ENCODE assay signal across 25 cellular contexts in genomic region chr5:146671561-146671960, GRCh38.
"Had no signal": no experiment of that assay in that cellular context is flagged by ENCODE, and none has a peak within 500 bp of the region (broad histone marks: within the 10 kb centered on the region; RNA-seq: fewer than 3 reads in every experiment).

No MANE protein-coding gene starts in this region.

- H3K27me3 Mint-ChIP-seq: activated CD4-positive, alpha-beta memory T cell treated with anti-CD3 and anti-CD28 coated beads, Interleukin-2, amount 10 ng/mL, durations not matched to agents 7 days and 5 days; activated naive CD8-positive, alpha-beta T cell treated with anti-CD3 and anti-CD28 coated beads, Interleukin-2, amount 50 U/mL, for 24 hours; central memory CD8-positive, alpha-beta T cell had no signal

- H3K4me3 Mint-ChIP-seq: activated CD4-positive, alpha-beta memory T cell treated with anti-CD3 and anti-CD28 coated beads, Interleukin-2, amount 10 ng/mL, durations not matched to agents 7 days and 5 days; activated CD4-positive, alpha-beta T cell treated with anti-CD3 and anti-CD28 coated beads for 36 hours; activated naive CD8-positive, alpha-beta T cell treated with anti-CD3 and anti-CD28 coated beads, Interleukin-2, amount 50 U/mL, for 24 hours; activated T-cell treated with anti-CD3 and anti-CD28 coated beads, Interleukin-2, amount 50 U/mL, for 72 hours; central memory CD8-positive, alpha-beta T cell had no signal

- H3K27me3 ChIP-seq: breast epithelium had no signal

- H3K9me3 Mint-ChIP-seq: activated CD4-positive, alpha-beta memory T cell treated with anti-CD3 and anti-CD28 coated beads, Interleukin-2, amount 10 ng/mL, durations not matched to agents 7 days and 5 days; activated naive CD4-positive, alpha-beta T cell treated with anti-CD3 and anti-CD28 coated beads, Interleukin-2, amount 50 U/mL, for 72 hours; activated naive CD8-positive, alpha-beta T cell treated with anti-CD3 and anti-CD28 coated beads, Interleukin-2, amount 50 U/mL, for 24 hours; activated T-cell treated with anti-CD3 and anti-CD28 coated beads, Interleukin-2, amount 50 U/mL, for 72 hours; central memory CD8-positive, alpha-beta T cell had no signal

- ATAC-seq: activated CD4-positive, alpha-beta T cell treated with anti-CD3 and anti-CD28 coated beads for 36 hours; activated naive CD4-positive, alpha-beta T cell treated with anti-CD3 and anti-CD28 coated beads, Interleukin-2, amount 50 U/mL, for 72 hours; activated naive CD8-positive, alpha-beta T cell treated with anti-CD3 and anti-CD28 coated beads, Interleukin-2, amount 50 U/mL, for 24 hours; activated T-cell treated with anti-CD3 and anti-CD28 coated beads, Interleukin-2, amount 50 U/mL, for 72 hours had no signal

- H3K4me1 Mint-ChIP-seq: activated CD4-positive, alpha-beta memory T cell treated with anti-CD3 and anti-CD28 coated beads, Interleukin-2, amount 10 ng/mL, durations not matched to agents 7 days and 5 days; activated CD4-positive, alpha-beta T cell treated with anti-CD3 and anti-CD28 coated beads for 36 hours; activated naive CD8-positive, alpha-beta T cell treated with anti-CD3 and anti-CD28 coated beads, Interleukin-2, amount 50 U/mL, for 24 hours had no signal

- H3K4me3 ChIP-seq: breast epithelium, SK-N-MC had no signal

- H3K36me3 ChIP-seq: breast epithelium had no signal

- H3K4me1 ChIP-seq: breast epithelium had no signal

- H3K27ac Mint-ChIP-seq: activated CD4-positive, alpha-beta memory T cell treated with anti-CD3 and anti-CD28 coated beads, Interleukin-2, amount 10 ng/mL, durations not matched to agents 7 days and 5 days; activated CD4-positive, alpha-beta T cell treated with anti-CD3 and anti-CD28 coated beads for 36 hours; activated naive CD4-positive, alpha-beta T cell treated with anti-CD3 and anti-CD28 coated beads, Interleukin-2, amount 50 U/mL, for 72 hours; activated naive CD8-positive, alpha-beta T cell treated with anti-CD3 and anti-CD28 coated beads, Interleukin-2, amount 50 U/mL, for 24 hours; activated T-cell treated with anti-CD3 and anti-CD28 coated beads, Interleukin-2, amount 50 U/mL, for 72 hours had no signal

- H3K27ac ChIP-seq: breast epithelium, SK-N-MC, VCaP had no signal

- H3K9me3 ChIP-seq: breast epithelium had no signal

- H3K36me3 Mint-ChIP-seq: activated naive CD4-positive, alpha-beta T cell treated with anti-CD3 and anti-CD28 coated beads, Interleukin-2, amount 50 U/mL, for 72 hours had no signal

- DNase-seq: activated CD4-positive, alpha-beta memory T cell treated with anti-CD3 and anti-CD28 coated beads, Interleukin-2, amount 10 ng/mL, durations not matched to agents 7 days and 5 days; activated CD4-positive, alpha-beta T cell treated with anti-CD3 and anti-CD28 coated beads for 36 hours; activated CD4-positive, alpha-beta T cell treated with anti-CD3 and anti-CD28 coated beads, Interleukin-2, amount 50 U/mL, for 1 hour; activated naive CD4-positive, alpha-beta T cell; activated naive CD8-positive, alpha-beta T cell treated with anti-CD3 and anti-CD28 coated beads, Interleukin-2, amount 50 U/mL, for 24 hours; activated T-cell treated with anti-CD3 and anti-CD28 coated beads for 4 hours; activated T-cell treated with anti-CD3 and anti-CD28 coated beads, Interleukin-2, amount 50 U/mL, for 72 hours; amygdala; IMR-90; Kasumi-1; KBM-7; NCI-H1105 treated with DMSO at 0.1 percent for 48 hours; NCI-H1436 treated with DMSO at 0.1 percent for 48 hours; NCI-H1930; NCI-H2107; NCI-H2171 treated with DMSO at 0.1 percent for 48 hours; NCI-H226; NCI-H510A; NCI-H748 treated with DMSO at 0.1 percent for 48 hours; T-helper 1 cell had no signal
